21 cellular contexts compared by ENCODE assay signal in the genomic region with DNA sequence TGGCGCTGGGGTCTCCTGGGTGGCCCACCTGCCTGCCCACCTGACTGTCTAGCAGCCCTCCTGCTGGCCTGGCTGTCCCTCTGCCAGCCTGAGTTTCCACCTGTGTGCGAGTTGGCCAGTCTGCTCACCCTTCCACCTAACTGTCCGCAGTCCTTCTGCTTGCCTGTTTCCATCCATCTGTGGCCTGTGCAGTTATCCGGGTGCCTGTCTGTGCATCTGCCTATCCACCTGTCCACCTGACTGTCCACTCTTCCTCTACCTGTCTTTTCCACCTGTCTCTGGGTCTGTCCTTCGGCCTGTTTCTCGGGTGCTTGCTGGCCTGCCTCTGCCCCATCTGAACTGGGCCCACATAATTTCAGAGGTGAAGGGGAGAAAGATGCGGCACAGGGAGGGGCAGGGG. TPM values are rescaled to one million over a fixed set of nuclear protein-coding genes. Genes with fewer than 3 reads are reported as not detected.
DNase-seq lines count a peak whose midpoint lies in the region; ATAC-seq, FAIRE-seq and TF ChIP-seq lines count a peak whose summit lies in the region.
"Had no signal": no experiment of that assay in that cellular context is flagged by ENCODE, and none has a peak within 500 bp of the region (broad histone marks: within the 10 kb centered on the region; RNA-seq: fewer than 3 reads in every experiment).

No MANE protein-coding gene starts in this region.

- no peak overlapping the region for H2BK5ac ChIP-seq in H1 (ENCODE audit: low read depth, low read length)

- H3K23me2 ChIP-seq in H1 (ENCODE audit: low read depth, low read length) = peaks cover 19% of the 10 kb centered on the region; the same call in 1 of the 2 replicates

- H3K79me2 ChIP-seq in H1 (ENCODE audit: control insufficient read depth in 1 of 2, insufficient read depth in 2 of 2, low read length in 2 of 2) = no peaks in the 10 kb centered on the region

- peak overlapping the region; percentile 97 for H2AK5ac ChIP-seq in H1 (ENCODE audit: low read depth, low read length)

- POLR2A ChIA-PET in H1 (lab: Charles Lee; ENCODE audit: partially characterized antibody) = interaction anchor here (0.8 to 1.3 kb wide), 3 partner anchors 10 to 92 kb away, joined by 3 to 4 read pairs (median 3); no protein-coding TSS in a partner anchor
- POLR2A ChIA-PET in T-cell (lab: Charles Lee) = no interaction called here

- H3K79me1 ChIP-seq in H1 (ENCODE audit: low read depth, low read length) = no peaks in the 10 kb centered on the region

- peaks cover 0 to 35% (median 27%) of the 10 kb centered on the region in 4 experiments; a peak in 6 of 7 replicates for H3K27me3 ChIP-seq in H1 (replicated peaks in 1 of 4; ENCODE audit: control insufficient read depth in 3 of 4, extremely low read depth in 1 of 4, insufficient read depth in 3 of 4, low read length in 3 of 4)
- H3K27me3 ChIP-seq in uterus = no peaks in the 10 kb centered on the region

- H3K27ac ChIP-seq in H1 (ENCODE audit: low read depth, low read length) (no peak overlapping the region), uterus (peak overlapping the region; percentile 87 to 89)
- H3K27ac ChIP-seq: brain microvascular endothelial cell had no signal

- no peak overlapping the region for H3K4me2 ChIP-seq in H1 (ENCODE audit: insufficient read depth in 1 of 2, low read depth in 2 of 2, low read length in 2 of 2)

- H3K4me1 Mint-ChIP-seq in stimulated activated naive CD8-positive, alpha-beta T cell treated with anti-CD3 and anti-CD28 coated beads, Interleukin-15, Interleukin-2, amounts not matched to agents 100 ng/mL and 50 ng/mL, for 24 hours (ENCODE audit: low read depth) = peaks cover 6% of the 10 kb centered on the region
- peaks cover 29% of the 10 kb centered on the region for H3K4me1 Mint-ChIP-seq in stimulated activated naive CD8-positive, alpha-beta T cell treated with anti-CD3 and anti-CD28 coated beads, Interleukin-15, amount 100 ng/mL, for 72 hours
- H3K4me1 Mint-ChIP-seq in neural crest cell = peaks cover 37% of the 10 kb centered on the region
- H3K4me1 Mint-ChIP-seq in T-cell = peaks cover 6 to 14% (median 8%) of the 10 kb centered on the region in 3 donors

- H2BK20ac ChIP-seq in H1 (ENCODE audit: low read length) = no peak overlapping the region

- H3K4ac ChIP-seq in H1 (replicated peaks; ENCODE audit: insufficient read length, low read depth, low read length) = no peak overlapping the region

- no peak for TF ChIP-seq RAD21 in H1 (IDR thresholded peaks at IDR 0.05 in 1 of 2, conservative IDR thresholded peaks at IDR 0.05 in 1 of 2; ENCODE audit: low read depth in 2 of 2, low read length in 2 of 2)

- no peak overlapping the region for H4K5ac ChIP-seq in H1 (ENCODE audit: insufficient read length, low read depth, low read length)

- H3K23ac ChIP-seq in H1 (ENCODE audit: insufficient read length) = no peak overlapping the region

- H3K36me3 Mint-ChIP-seq in stimulated activated naive CD8-positive, alpha-beta T cell treated with anti-CD3 and anti-CD28 coated beads, Interleukin-15, Interleukin-2, amounts not matched to agents 100 ng/mL and 50 ng/mL, for 24 hours (ENCODE audit: low read depth) = no peaks in the 10 kb centered on the region
- H3K36me3 Mint-ChIP-seq in neural crest cell (ENCODE audit: low read depth) (no peaks in the 10 kb centered on the region), T-cell (no peaks in the 10 kb centered on the region)

- no peak overlapping the region for H3K4me3 ChIP-seq in H1 (ENCODE audit: extremely low read depth in 1 of 4, insufficient read depth in 2 of 4, low read depth in 3 of 4, low read length in 4 of 4)
- H3K4me3 ChIP-seq in uterus = no peak overlapping the region

- no peak overlapping the region for H3K56ac ChIP-seq in H1 (replicated peaks; ENCODE audit: insufficient read length, low read depth, low read length)

- peaks cover 2 to 7% of the 10 kb centered on the region in 2 experiments for H4K20me1 ChIP-seq in H1 (replicated peaks in 1 of 2; ENCODE audit: control insufficient read depth in 1 of 2, insufficient read depth in 2 of 2, low read length in 2 of 2)

- H3K9me3 ChIP-seq in H1 (ENCODE audit: insufficient read depth in 2 of 2, low read depth in 1 of 2, low read length in 1 of 2) = no peaks in the 10 kb centered on the region
- H3K9me3 ChIP-seq in uterus = no peaks in the 10 kb centered on the region

- H3K4me1 ChIP-seq in H1 (replicated peaks in 1 of 4; ENCODE audit: control insufficient read depth in 3 of 4, insufficient read depth in 4 of 4, low read length in 3 of 4) (peaks cover 0 to 20% (median 17%) of the 10 kb centered on the region in 4 experiments; a peak in 6 of 7 replicates), uterus (peaks cover 3 to 9% of the 10 kb centered on the region in 2 donors)

- ATAC-seq in stimulated activated naive CD8-positive, alpha-beta T cell treated with anti-CD3 and anti-CD28 coated beads, Interleukin-15, amount 100 ng/mL, for 72 hours = no peak
- no peak for ATAC-seq in HG03280 (IDR thresholded peaks at IDR 0.05; ENCODE audit: unreplicated experiment)
- ATAC-seq in T-cell (replicated peaks in 1 of 4) = no peak

- no peak for TF ChIP-seq POLR2A in H1 (IDR thresholded peaks at IDR 0.05; ENCODE audit: control extremely low read depth in 1 of 2, low read depth in 2 of 2, low read length in 2 of 2)
- no peak for TF ChIP-seq POLR2A in uterus (IDR thresholded peaks at IDR 0.05)

- no peak overlapping the region for H3K27ac Mint-ChIP-seq in stimulated activated naive CD8-positive, alpha-beta T cell treated with anti-CD3 and anti-CD28 coated beads, Interleukin-15, Interleukin-2, amounts not matched to agents 100 ng/mL and 50 ng/mL, for 24 hours
- peak overlapping the region in 1 of 2 donors; percentile 31 for H3K27ac Mint-ChIP-seq in stimulated activated naive CD8-positive, alpha-beta T cell treated with anti-CD3 and anti-CD28 coated beads, Interleukin-15, amount 100 ng/mL, for 72 hours
- H3K27ac Mint-ChIP-seq in neural crest cell (ENCODE audit: unreplicated experiment) = peak overlapping the region; percentile 81
- no peak overlapping the region for H3K27ac Mint-ChIP-seq in T-cell
- H3K27ac Mint-ChIP-seq: activated B cell treated with CpG ODN at 0.5 μM for 24 hours had no signal

- H4K8ac ChIP-seq in H1 (ENCODE audit: extremely low read depth, insufficient read depth, low read length) = no peak overlapping the region

- H3K4me3 Mint-ChIP-seq in stimulated activated naive CD8-positive, alpha-beta T cell treated with anti-CD3 and anti-CD28 coated beads, Interleukin-15, Interleukin-2, amounts not matched to agents 100 ng/mL and 50 ng/mL, for 24 hours = peak overlapping the region; percentile 26
- H3K4me3 Mint-ChIP-seq in stimulated activated naive CD8-positive, alpha-beta T cell treated with anti-CD3 and anti-CD28 coated beads, Interleukin-15, amount 100 ng/mL, for 72 hours = peak overlapping the region in 1 of 2 donors; percentile 72
- H3K4me3 Mint-ChIP-seq in neural crest cell (peak overlapping the region; percentile 82), T-cell (peak overlapping the region in 1 of 3 donors; percentile 84)

- no peak for DNase-seq in stimulated activated naive CD8-positive, alpha-beta T cell treated with anti-CD3 and anti-CD28 coated beads, Interleukin-15, amount 100 ng/mL, for 72 hours
- DNase-seq in H1 (ENCODE audit: low read depth in 1 of 2, low spot score in 2 of 2) (no peak), neural crest cell (ENCODE audit: low read depth, low spot score) (no peak), uterus (no peak), NCI-H82 treated with DMSO at 0.1 percent for 48 hours (lab: John Stamatoyannopoulos, UW; ENCODE audit: unreplicated experiment) (no peak), T-cell (no peak)
- DNase-seq: activated B cell treated with CpG ODN at 0.5 μM for 24 hours; activated CD8-positive, alpha-beta memory T cell treated with anti-CD3 and anti-CD28 coated beads for 24 hours; activated gamma-delta T cell; brain microvascular endothelial cell; GF-D8; midbrain; NCI-H146; NCI-H2227 treated with DMSO at 0.1 percent for 48 hours; NK-92 treated with Interleukin-12 subunit alpha and Interleukin-12 subunit beta, amount 100 ng/mL, for 24 hours; stimulated activated CD4-positive, alpha-beta T cell treated with anti-CD3 and anti-CD28 coated beads, Interleukin-15, amount 100 ng/mL, for 24 hours; T-helper 1 cell had no signal

- no peak overlapping the region for H2BK12ac ChIP-seq in H1 (ENCODE audit: low read depth, low read length)

- H3K27me3 Mint-ChIP-seq in stimulated activated naive CD8-positive, alpha-beta T cell treated with anti-CD3 and anti-CD28 coated beads, Interleukin-15, Interleukin-2, amounts not matched to agents 100 ng/mL and 50 ng/mL, for 24 hours = peaks cover 29% of the 10 kb centered on the region
- H3K27me3 Mint-ChIP-seq in stimulated activated naive CD8-positive, alpha-beta T cell treated with anti-CD3 and anti-CD28 coated beads, Interleukin-15, amount 100 ng/mL, for 72 hours = peaks cover 42% of the 10 kb centered on the region
- H3K27me3 Mint-ChIP-seq in neural crest cell (ENCODE audit: low read depth) (peaks cover 34% of the 10 kb centered on the region), T-cell (peaks cover 16 to 46% of the 10 kb centered on the region in 2 donors)

- no peak for TF ChIP-seq EP300 in H1 (IDR thresholded peaks at IDR 0.05; ENCODE audit: borderline replicate concordance in 1 of 2, low read depth in 2 of 2, low read length in 2 of 2)

- H3K14ac ChIP-seq in H1 (ENCODE audit: insufficient read length) = no peak overlapping the region

- no peak for FAIRE-seq in H1 (lab: Jason Lieb, UNC)
- FAIRE-seq: GM12892 had no signal

- H3K9me3 Mint-ChIP-seq in stimulated activated naive CD8-positive, alpha-beta T cell treated with anti-CD3 and anti-CD28 coated beads, Interleukin-15, Interleukin-2, amounts not matched to agents 100 ng/mL and 50 ng/mL, for 24 hours = no peaks in the 10 kb centered on the region
- no peaks in the 10 kb centered on the region for H3K9me3 Mint-ChIP-seq in stimulated activated naive CD8-positive, alpha-beta T cell treated with anti-CD3 and anti-CD28 coated beads, Interleukin-15, amount 100 ng/mL, for 72 hours
- H3K9me3 Mint-ChIP-seq in neural crest cell = no peaks in the 10 kb centered on the region
- no peaks in the 10 kb centered on the region for H3K9me3 Mint-ChIP-seq in T-cell
- H3K9me3 Mint-ChIP-seq: activated B cell treated with CpG ODN at 0.5 μM for 24 hours had no signal

- no peak overlapping the region for H2BK120ac ChIP-seq in H1 (replicated peaks; ENCODE audit: low read depth, low read length)

- TF ChIP-seq CTCF in H1 (IDR thresholded peaks at IDR 0.05; ENCODE audit: control extremely low read depth in 1 of 3, insufficient read depth in 1 of 3, low read depth in 1 of 3, low read length in 3 of 3) (no peak), neural crest cell (conservative IDR thresholded peaks at IDR 0.05) (no peak), uterus (IDR thresholded peaks at IDR 0.05) (no peak)

- no peak overlapping the region for H3K18ac ChIP-seq in H1 (ENCODE audit: extremely low read depth, low read length)

- H2BK15ac ChIP-seq in H1 (ENCODE audit: low read length) = no peak overlapping the region; the same call in 1 of the 2 replicates

- intact Hi-C loops in uterus (cut with DNase I; ENCODE audit: low total_unique reads) = no loop called here

- CTCF ChIA-PET in H1 (lab: Charles Lee; ENCODE audit: partially characterized antibody) (interaction anchor here (1.4 to 24.5 kb wide), 3 partner anchors 9 to 65 kb away, joined by 3 to 325 read pairs (median 4); no protein-coding TSS in a partner anchor), T-cell (lab: Charles Lee) (no interaction called here)

- H3K36me3 ChIP-seq in H1 (ENCODE audit: control insufficient read depth in 2 of 4, insufficient read depth in 4 of 4, low read length in 3 of 4) = no peaks in the 10 kb centered on the region
- no peaks in the 10 kb centered on the region for H3K36me3 ChIP-seq in uterus
- H3K36me3 ChIP-seq: brain microvascular endothelial cell had no signal

- no peak overlapping the region for H3K9ac ChIP-seq in H1 (replicated peaks in 1 of 4; ENCODE audit: extremely low read depth in 1 of 4, low read depth in 3 of 4, low read length in 3 of 4)

- 91% methylated on average over 7 of the region's 7 CpGs; no CpG with 5 or more reads in 1 of the 2 experiments for WGBS in H1 (ENCODE audit: extremely low coverage in 1 of 2, insufficient coverage in 1 of 2, insufficient read length in 1 of 2, insufficient replicate concordance in 2 of 2, low coverage in 1 of 2, low lambda C conversion rate in 2 of 2, missing lambda C conversion rate in 1 of 2), 2 experiments

- H4K91ac ChIP-seq in H1 (replicated peaks; ENCODE audit: insufficient read length, low read length) = no peak overlapping the region

- no peak overlapping the region for H2AFZ ChIP-seq in H1 (ENCODE audit: low read length)

RNA-seq across cellular contexts. Expression of a gene that starts 1.9 kb away (rescaled TPM):
- total RNA-seq in H1 (2021; fragmentation: NEBNext Ultra II Directional; extraction: Animal tissue kit (Norgen Biotek cat#: 25700)) = 3.5 and 3.9 TPM in 2 replicates
- 2.2 and 4.0 TPM in 2 replicates for polyA plus RNA-seq in H1 (2011; rRNA removed)
- 1.9 TPM for polyA plus RNA-seq in H1 (2011; cell fraction: cytosol; rRNA removed)
- 7.6 TPM for polyA plus RNA-seq in H1 (2011; cell fraction: nucleus; rRNA removed)
- polyA plus RNA-seq in H1 (2012, experiment 1 of 2) = 3.0 to 5.7 TPM (median 4.7 TPM) in 4 replicates
- 3.1 TPM for polyA plus RNA-seq in H1 (2012, experiment 2 of 2)
- 2.7 TPM for polyA plus RNA-seq in H1 (2013, experiment 1 of 2)
- 2.5 TPM for polyA plus RNA-seq in H1 (2013, experiment 2 of 2)
- 1.2 and 1.3 TPM in 2 replicates for polyA minus RNA-seq in H1 (2011; rRNA and poly(A)+ RNA removed)
- 2.1 TPM for polyA minus RNA-seq in H1 (2011; cell fraction: cytosol; rRNA and poly(A)+ RNA removed)
- polyA minus RNA-seq in H1 (2011; cell fraction: nucleus; rRNA and poly(A)+ RNA removed) = 2.5 TPM
- total RNA-seq in neural crest cell (0.89 and 0.91 TPM in 2 replicates), uterus (10 to 100 TPM in 1 of 4 donors, 1 to 10 TPM in 2, not detected in 1; 2.7 to 13.4 (median 7.4) TPM), T-cell (under 1 TPM; 0.10 to 0.35 (median 0.26) TPM)
- total RNA-seq: H4 had no signal
